Comparison of ENCODE assay signal across 31 cellular contexts in the genomic region with DNA sequence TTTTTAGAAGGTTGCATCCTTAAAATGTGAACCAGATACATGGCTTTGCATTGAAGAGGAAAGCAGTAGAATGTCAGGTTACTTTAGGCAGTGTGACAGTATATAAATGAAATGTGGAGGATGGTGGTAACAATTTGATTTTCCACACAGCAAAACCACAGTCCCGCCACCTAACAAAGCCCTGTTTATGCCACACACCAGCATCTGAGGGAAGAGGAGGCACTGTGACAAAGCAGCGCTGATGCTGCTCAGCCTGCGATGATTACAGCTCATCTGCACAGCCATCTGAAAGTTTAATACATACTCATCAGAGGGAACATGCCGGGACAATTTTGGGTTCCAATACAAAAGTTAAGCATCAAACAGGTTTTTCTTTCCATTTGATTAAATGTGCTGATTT.
DNase-seq lines count a peak whose midpoint lies in the region; ATAC-seq and TF ChIP-seq lines count a peak whose summit lies in the region.
"Had no signal": no experiment of that assay in that cellular context is flagged by ENCODE, and none has a peak within 500 bp of the region (broad histone marks: within the 10 kb centered on the region; RNA-seq: fewer than 3 reads in every experiment).

No MANE protein-coding gene starts in this region.

- ATAC-seq in activated naive CD8-positive, alpha-beta T cell treated with anti-CD3 and anti-CD28 coated beads, Interleukin-2, amount 50 U/mL, for 24 hours: peak; percentile 84
- ATAC-seq in SK-N-SH treated with all-trans-retinoic acid at 6 μM for 48 hours: no peak
- ATAC-seq: activated T-cell treated with anti-CD3 and anti-CD28 coated beads, Interleukin-2, amount 50 U/mL, for 4 hours; GM23338; heart right ventricle; naive thymus-derived CD4-positive, alpha-beta T cell had no signal

- no peaks in the 10 kb centered on the region for H3K27me3 Mint-ChIP-seq in activated T-cell treated with anti-CD3 and anti-CD28 coated beads, Interleukin-2, amount 50 U/mL, for 24 hours
- no peaks in the 10 kb centered on the region for H3K27me3 Mint-ChIP-seq in activated naive CD8-positive, alpha-beta T cell treated with anti-CD3 and anti-CD28 coated beads, Interleukin-2, amount 50 U/mL, for 24 hours
- H3K27me3 Mint-ChIP-seq in nephron progenitor cell (ENCODE audit: low read depth, poor library complexity): no peaks in the 10 kb centered on the region
- H3K27me3 Mint-ChIP-seq: activated CD4-positive, alpha-beta T cell treated with anti-CD3 and anti-CD28 coated beads, Interleukin-2, amount 10 ng/mL, durations not matched to agents 24 days and 14 days; CD4-positive, alpha-beta memory T cell; central memory CD8-positive, alpha-beta T cell; dendritic cell treated with granulocyte-macrophage colony-stimulating factor and Interleukin-4, amounts not matched to agents 40 ng/mL and 50 ng/mL, for 4 days; naive thymus-derived CD4-positive, alpha-beta T cell had no signal

- H3K27ac Mint-ChIP-seq in activated T-cell treated with anti-CD3 and anti-CD28 coated beads, Interleukin-2, amount 50 U/mL, for 24 hours: peak overlapping the region; percentile 61
- no peak overlapping the region for H3K27ac Mint-ChIP-seq in activated naive CD8-positive, alpha-beta T cell treated with anti-CD3 and anti-CD28 coated beads, Interleukin-2, amount 50 U/mL, for 24 hours
- H3K27ac Mint-ChIP-seq in nephron progenitor cell: no peak overlapping the region
- H3K27ac Mint-ChIP-seq: activated CD4-positive, alpha-beta T cell treated with anti-CD3 and anti-CD28 coated beads, Interleukin-2, amount 10 ng/mL, durations not matched to agents 24 days and 14 days; dendritic cell treated with granulocyte-macrophage colony-stimulating factor and Interleukin-4, amounts not matched to agents 40 ng/mL and 50 ng/mL, for 4 days; endodermal cell; GM23338; mesothelial cell of epicardium had no signal

- no peak for DNase-seq in activated T-cell treated with anti-CD3 and anti-CD28 coated beads, Interleukin-2, amount 50 U/mL, for 24 hours
- DNase-seq in activated T-cell treated with anti-CD3 and anti-CD28 coated beads, Interleukin-2, amount 50 U/mL, for 1 hour: no peak
- DNase-seq in activated naive CD8-positive, alpha-beta T cell treated with anti-CD3 and anti-CD28 coated beads, Interleukin-2, amount 50 U/mL, for 24 hours: no peak
- DNase-seq in hippocampal formation (lab: John Stamatoyannopoulos, UW) (peak; percentile 32 to 46), LoVo (ENCODE audit: low spot score) (no peak), nephron progenitor cell (no peak)
- no peak for DNase-seq in activated CD4-positive, CD25-positive, alpha-beta regulatory T cell (lab: John Stamatoyannopoulos, UW)
- DNase-seq: activated CD4-positive, alpha-beta T cell treated with anti-CD3 and anti-CD28 coated beads, Interleukin-2, amount 10 ng/mL, durations not matched to agents 24 days and 14 days; activated gamma-delta T cell; activated T-cell treated with anti-CD3 and anti-CD28 coated beads, Interleukin-2, amount 50 U/mL, for 4 hours; CD4-positive, alpha-beta memory T cell; EL; endodermal cell; foreskin fibroblast; heart right ventricle; kidney; MM.1S; naive thymus-derived CD4-positive, alpha-beta T cell; NCI-H1105 treated with DMSO at 0.1 percent for 48 hours; NCI-H1930; NCI-H526; Right ventricle myocardium superior; sigmoid colon; stimulated activated CD4-positive, alpha-beta T cell treated with anti-CD3 and anti-CD28 coated beads, Interleukin-4, amount 100 ng/mL, for 4 hours; T-helper 9 cell; upper lobe of left lung had no signal

- H3K4me1 Mint-ChIP-seq in activated T-cell treated with anti-CD3 and anti-CD28 coated beads, Interleukin-2, amount 50 U/mL, for 24 hours (ENCODE audit: low read depth): peaks cover 27% of the 10 kb centered on the region
- H3K4me1 Mint-ChIP-seq in activated naive CD8-positive, alpha-beta T cell treated with anti-CD3 and anti-CD28 coated beads, Interleukin-2, amount 50 U/mL, for 24 hours: peaks cover 26% of the 10 kb centered on the region
- H3K4me1 Mint-ChIP-seq in nephron progenitor cell: peaks cover 19% of the 10 kb centered on the region
- H3K4me1 Mint-ChIP-seq: GM23338 had no signal

- no peak overlapping the region for H3K4me3 Mint-ChIP-seq in activated T-cell treated with anti-CD3 and anti-CD28 coated beads, Interleukin-2, amount 50 U/mL, for 24 hours
- no peak overlapping the region for H3K4me3 Mint-ChIP-seq in activated naive CD8-positive, alpha-beta T cell treated with anti-CD3 and anti-CD28 coated beads, Interleukin-2, amount 50 U/mL, for 24 hours
- no peak overlapping the region for H3K4me3 Mint-ChIP-seq in nephron progenitor cell
- H3K4me3 Mint-ChIP-seq: activated CD4-positive, alpha-beta T cell treated with anti-CD3 and anti-CD28 coated beads, Interleukin-2, amount 10 ng/mL, durations not matched to agents 24 days and 14 days; activated T-cell treated with anti-CD3 and anti-CD28 coated beads, Interleukin-2, amount 50 U/mL, for 4 hours; CD4-positive, alpha-beta memory T cell; central memory CD8-positive, alpha-beta T cell; dendritic cell treated with granulocyte-macrophage colony-stimulating factor and Interleukin-4, amounts not matched to agents 40 ng/mL and 50 ng/mL, for 4 days; endodermal cell; GM23338; mesothelial cell of epicardium; naive thymus-derived CD4-positive, alpha-beta T cell had no signal

- H3K9me3 Mint-ChIP-seq in activated T-cell treated with anti-CD3 and anti-CD28 coated beads, Interleukin-2, amount 50 U/mL, for 24 hours: no peaks in the 10 kb centered on the region
- no peaks in the 10 kb centered on the region for H3K9me3 Mint-ChIP-seq in activated naive CD8-positive, alpha-beta T cell treated with anti-CD3 and anti-CD28 coated beads, Interleukin-2, amount 50 U/mL, for 24 hours
- H3K9me3 Mint-ChIP-seq in nephron progenitor cell: no peaks in the 10 kb centered on the region
- H3K9me3 Mint-ChIP-seq: activated CD4-positive, alpha-beta T cell treated with anti-CD3 and anti-CD28 coated beads, Interleukin-2, amount 10 ng/mL, durations not matched to agents 24 days and 14 days; activated T-cell treated with anti-CD3 and anti-CD28 coated beads, Interleukin-2, amount 50 U/mL, for 4 hours; CD4-positive, alpha-beta memory T cell; central memory CD8-positive, alpha-beta T cell; dendritic cell treated with granulocyte-macrophage colony-stimulating factor and Interleukin-4, amounts not matched to agents 40 ng/mL and 50 ng/mL, for 4 days; endodermal cell; GM23338; mesothelial cell of epicardium; naive thymus-derived CD4-positive, alpha-beta T cell had no signal

- no peak for TF ChIP-seq CTCF in nephron progenitor cell (IDR thresholded peaks at IDR 0.05)

- peaks cover 73% of the 10 kb centered on the region for H3K36me3 Mint-ChIP-seq in activated T-cell treated with anti-CD3 and anti-CD28 coated beads, Interleukin-2, amount 50 U/mL, for 24 hours (ENCODE audit: low read depth)
- H3K36me3 Mint-ChIP-seq in activated naive CD8-positive, alpha-beta T cell treated with anti-CD3 and anti-CD28 coated beads, Interleukin-2, amount 50 U/mL, for 24 hours (ENCODE audit: low read depth): peaks cover 40% of the 10 kb centered on the region
- H3K36me3 Mint-ChIP-seq in nephron progenitor cell (ENCODE audit: low read depth): peaks cover 37% of the 10 kb centered on the region

TF ChIP-seq in SK-N-SH treated with all-trans-retinoic acid at 6 μM for 48 hours, 23 proteins besides CTCF, POLR2A, EP300 and RAD21:
- no peak for TF ChIP-seq ZC3H10 (CRISPR knock-in tag; IDR thresholded peaks at IDR 0.05)
- TF ChIP-seq TOX (CRISPR knock-in tag; IDR thresholded peaks at IDR 0.05; ENCODE audit: borderline replicate concordance): no peak
- no peak for TF ChIP-seq GLIS3 (CRISPR knock-in tag; IDR thresholded peaks at IDR 0.05)
- no peak for TF ChIP-seq PPARA (CRISPR knock-in tag; IDR thresholded peaks at IDR 0.05; ENCODE audit: borderline replicate concordance)
TF ChIP-seq in SK-N-SH treated with all-trans-retinoic acid at 6 μM for 48 hours: peak in this region for 0.

Comparison
In these comparisons a context has a peak if more than half of its experiments do, and no peak if none do; other contexts are left out.
1. DNase-seq: peak in hippocampal formation (2 of 2); none in activated T-cell treated with anti-CD3 and anti-CD28 coated beads, Interleukin-2, amount 50 U/mL, for 24 hours (single experiment), activated T-cell treated with anti-CD3 and anti-CD28 coated beads, Interleukin-2, amount 50 U/mL, for 1 hour (single experiment), activated naive CD8-positive, alpha-beta T cell treated with anti-CD3 and anti-CD28 coated beads, Interleukin-2, amount 50 U/mL, for 24 hours (single experiment), LoVo (single experiment), nephron progenitor cell (single experiment) and activated CD4-positive, CD25-positive, alpha-beta regulatory T cell (0 of 4).